38 cellular contexts compared by ENCODE assay signal in genomic region chr2:23146011-23146410, GRCh38.
"Had no signal": no experiment of that assay in that cellular context is flagged by ENCODE, and none has a peak within 500 bp of the region (broad histone marks: within the 10 kb centered on the region; RNA-seq: fewer than 3 reads in every experiment).

No MANE protein-coding gene starts in this region.

- H3K4me3 ChIP-seq: ascending aorta, cardiac muscle cell had no signal

- H3K27me3 Mint-ChIP-seq: activated CD4-positive, alpha-beta memory T cell treated with anti-CD3 and anti-CD28 coated beads, Interleukin-2, amount 10 ng/mL, durations not matched to agents 7 days and 5 days; activated CD8-positive, alpha-beta memory T cell treated with anti-CD3 and anti-CD28 coated beads, Interleukin-2, amount 10 ng/mL, durations not matched to agents 7 days and 5 days; activated naive CD4-positive, alpha-beta T cell treated with anti-CD3 and anti-CD28 coated beads, Interleukin-2, amount 10 ng/mL, durations not matched to agents 7 days and 5 days; brain had no signal

- ATAC-seq: activated CD4-positive, alpha-beta T cell treated with anti-CD3 and anti-CD28 coated beads for 36 hours; activated CD4-positive, CD25-positive, alpha-beta regulatory T cell treated with anti-CD3 and anti-CD28 coated beads, Interleukin-2, amount 50 U/mL, for 24 hours; activated CD8-positive, alpha-beta memory T cell treated with anti-CD3 and anti-CD28 coated beads, Interleukin-2, amount 10 ng/mL, durations not matched to agents 7 days and 5 days; activated CD8-positive, alpha-beta T cell treated with anti-CD3 and anti-CD28 coated beads, Interleukin-2, amount 10 ng/mL, durations not matched to agents 7 days and 5 days; activated naive CD8-positive, alpha-beta T cell treated with anti-CD3 and anti-CD28 coated beads, Interleukin-2, amount 50 U/mL, for 24 hours; WTC11 had no signal

- H3K4me3 Mint-ChIP-seq: activated CD4-positive, alpha-beta memory T cell treated with anti-CD3 and anti-CD28 coated beads, Interleukin-2, amount 10 ng/mL, durations not matched to agents 7 days and 5 days; activated CD4-positive, alpha-beta T cell treated with anti-CD3 and anti-CD28 coated beads for 36 hours; activated CD4-positive, alpha-beta T cell treated with anti-CD3 and anti-CD28 coated beads, Interleukin-2, amount 10 ng/mL, durations not matched to agents 7 days and 5 days; activated CD8-positive, alpha-beta memory T cell treated with anti-CD3 and anti-CD28 coated beads, Interleukin-2, amount 10 ng/mL, durations not matched to agents 7 days and 5 days; activated CD8-positive, alpha-beta T cell treated with anti-CD3 and anti-CD28 coated beads, Interleukin-2, amount 10 ng/mL, durations not matched to agents 7 days and 5 days; activated naive CD4-positive, alpha-beta T cell treated with anti-CD3 and anti-CD28 coated beads, Interleukin-2, amount 10 ng/mL, durations not matched to agents 7 days and 5 days; activated naive CD4-positive, alpha-beta T cell treated with anti-CD3 and anti-CD28 coated beads, Interleukin-2, amount 50 U/mL, for 24 hours; activated naive CD8-positive, alpha-beta T cell; activated naive CD8-positive, alpha-beta T cell treated with anti-CD3 and anti-CD28 coated beads, Interleukin-2, amount 10 ng/mL, durations not matched to agents 7 days and 5 days; activated naive CD8-positive, alpha-beta T cell treated with anti-CD3 and anti-CD28 coated beads, Interleukin-2, amount 50 U/mL, for 24 hours; activated T-cell treated with anti-CD3 and anti-CD28 coated beads, Interleukin-2, amount 50 U/mL, for 24 hours; brain; central memory CD8-positive, alpha-beta T cell; T-helper 1 cell treated with Interleukin-12 subunit alpha and Interleukin-12 subunit beta and Interleukin-4 antibody, amounts not matched to agents 30 μg/mL and 1 μg/mL, for 36 hours; T-helper 2 cell treated with Interferon-gamma antibody and Interleukin-4, amounts not matched to agents 5 μg/mL and 100 μg/mL, for 36 hours; WTC11 had no signal

- H3K36me3 Mint-ChIP-seq: activated CD8-positive, alpha-beta memory T cell treated with anti-CD3 and anti-CD28 coated beads, Interleukin-2, amount 10 ng/mL, durations not matched to agents 7 days and 5 days; activated naive CD4-positive, alpha-beta T cell treated with anti-CD3 and anti-CD28 coated beads, Interleukin-2, amount 10 ng/mL, durations not matched to agents 7 days and 5 days; activated naive CD4-positive, alpha-beta T cell treated with anti-CD3 and anti-CD28 coated beads, Interleukin-2, amount 50 U/mL, for 24 hours; activated naive CD8-positive, alpha-beta T cell; activated naive CD8-positive, alpha-beta T cell treated with anti-CD3 and anti-CD28 coated beads, Interleukin-2, amount 10 ng/mL, durations not matched to agents 7 days and 5 days; brain; WTC11 had no signal

- H3K4me1 Mint-ChIP-seq: activated CD4-positive, alpha-beta memory T cell treated with anti-CD3 and anti-CD28 coated beads, Interleukin-2, amount 10 ng/mL, durations not matched to agents 7 days and 5 days; activated CD4-positive, alpha-beta T cell treated with anti-CD3 and anti-CD28 coated beads for 36 hours; activated CD4-positive, alpha-beta T cell treated with anti-CD3 and anti-CD28 coated beads, Interleukin-2, amount 10 ng/mL, durations not matched to agents 7 days and 5 days; activated CD8-positive, alpha-beta memory T cell treated with anti-CD3 and anti-CD28 coated beads, Interleukin-2, amount 10 ng/mL, durations not matched to agents 7 days and 5 days; activated naive CD4-positive, alpha-beta T cell treated with anti-CD3 and anti-CD28 coated beads, Interleukin-2, amount 10 ng/mL, durations not matched to agents 7 days and 5 days; activated naive CD4-positive, alpha-beta T cell treated with anti-CD3 and anti-CD28 coated beads, Interleukin-2, amount 50 U/mL, for 24 hours; activated naive CD8-positive, alpha-beta T cell treated with anti-CD3 and anti-CD28 coated beads, Interleukin-2, amount 10 ng/mL, durations not matched to agents 7 days and 5 days; activated naive CD8-positive, alpha-beta T cell treated with anti-CD3 and anti-CD28 coated beads, Interleukin-2, amount 50 U/mL, for 24 hours; central memory CD8-positive, alpha-beta T cell had no signal

- H3K27ac Mint-ChIP-seq: activated CD4-positive, alpha-beta memory T cell treated with anti-CD3 and anti-CD28 coated beads, Interleukin-2, amount 10 ng/mL, durations not matched to agents 7 days and 5 days; activated CD4-positive, alpha-beta T cell treated with anti-CD3 and anti-CD28 coated beads for 36 hours; activated CD4-positive, alpha-beta T cell treated with anti-CD3 and anti-CD28 coated beads, Interleukin-2, amount 10 ng/mL, durations not matched to agents 7 days and 5 days; activated CD8-positive, alpha-beta memory T cell treated with anti-CD3 and anti-CD28 coated beads, Interleukin-2, amount 10 ng/mL, durations not matched to agents 7 days and 5 days; activated CD8-positive, alpha-beta T cell treated with anti-CD3 and anti-CD28 coated beads, Interleukin-2, amount 10 ng/mL, durations not matched to agents 7 days and 5 days; activated naive CD4-positive, alpha-beta T cell treated with anti-CD3 and anti-CD28 coated beads, Interleukin-2, amount 10 ng/mL, durations not matched to agents 7 days and 5 days; activated naive CD4-positive, alpha-beta T cell treated with anti-CD3 and anti-CD28 coated beads, Interleukin-2, amount 50 U/mL, for 24 hours; activated naive CD8-positive, alpha-beta T cell; activated naive CD8-positive, alpha-beta T cell treated with anti-CD3 and anti-CD28 coated beads, Interleukin-2, amount 10 ng/mL, durations not matched to agents 7 days and 5 days; activated naive CD8-positive, alpha-beta T cell treated with anti-CD3 and anti-CD28 coated beads, Interleukin-2, amount 50 U/mL, for 24 hours; activated T-cell treated with anti-CD3 and anti-CD28 coated beads, Interleukin-2, amount 50 U/mL, for 24 hours; activated T-helper 2 cell treated with anti-CD3 and anti-CD28 coated beads, Interferon-gamma antibody, Interleukin-2, Interleukin-4, amounts not matched to agents 10 μg/mL and 5 μg/mL and 100 μg/mL, durations not matched to agents 14 hours and 24 hours and 36 hours; brain; T-helper 1 cell treated with Interleukin-12 subunit alpha and Interleukin-12 subunit beta and Interleukin-4 antibody, amounts not matched to agents 30 μg/mL and 1 μg/mL, for 36 hours; T-helper 2 cell treated with Interferon-gamma antibody and Interleukin-4, amounts not matched to agents 5 μg/mL and 100 μg/mL, for 36 hours; WTC11 had no signal

- H3K9me3 Mint-ChIP-seq: activated CD4-positive, alpha-beta memory T cell treated with anti-CD3 and anti-CD28 coated beads, Interleukin-2, amount 10 ng/mL, durations not matched to agents 7 days and 5 days; activated CD4-positive, alpha-beta T cell treated with anti-CD3 and anti-CD28 coated beads, Interleukin-2, amount 10 ng/mL, durations not matched to agents 7 days and 5 days; activated naive CD4-positive, alpha-beta T cell treated with anti-CD3 and anti-CD28 coated beads, Interleukin-2, amount 10 ng/mL, durations not matched to agents 7 days and 5 days; activated naive CD4-positive, alpha-beta T cell treated with anti-CD3 and anti-CD28 coated beads, Interleukin-2, amount 50 U/mL, for 24 hours; activated naive CD8-positive, alpha-beta T cell treated with anti-CD3 and anti-CD28 coated beads, Interleukin-2, amount 10 ng/mL, durations not matched to agents 7 days and 5 days; activated naive CD8-positive, alpha-beta T cell treated with anti-CD3 and anti-CD28 coated beads, Interleukin-2, amount 50 U/mL, for 24 hours; activated T-cell treated with anti-CD3 and anti-CD28 coated beads, Interleukin-2, amount 50 U/mL, for 24 hours; activated T-helper 2 cell treated with anti-CD3 and anti-CD28 coated beads, Interferon-gamma antibody, Interleukin-2, Interleukin-4, amounts not matched to agents 10 μg/mL and 5 μg/mL and 100 μg/mL, durations not matched to agents 14 hours and 24 hours and 36 hours; T-helper 1 cell treated with Interleukin-12 subunit alpha and Interleukin-12 subunit beta and Interleukin-4 antibody, amounts not matched to agents 30 μg/mL and 1 μg/mL, for 36 hours; T-helper 2 cell treated with Interferon-gamma antibody and Interleukin-4, amounts not matched to agents 5 μg/mL and 100 μg/mL, for 36 hours had no signal

- DNase-seq: activated CD4-positive, alpha-beta memory T cell treated with anti-CD3 and anti-CD28 coated beads, Interleukin-2, amount 10 ng/mL, durations not matched to agents 7 days and 5 days; activated CD4-positive, alpha-beta T cell treated with anti-CD3 and anti-CD28 coated beads for 1 hour; activated CD4-positive, alpha-beta T cell treated with anti-CD3 and anti-CD28 coated beads for 36 hours; activated CD4-positive, alpha-beta T cell treated with anti-CD3 and anti-CD28 coated beads for 48 hours; activated CD4-positive, alpha-beta T cell treated with anti-CD3 and anti-CD28 coated beads, Interleukin-2, amount 10 ng/mL, durations not matched to agents 7 days and 5 days; activated CD4-positive, alpha-beta T cell treated with anti-CD3 and anti-CD28 coated beads, Interleukin-2, amount 50 U/mL, for 48 hours; activated CD4-positive, CD25-positive, alpha-beta regulatory T cell; activated CD8-positive, alpha-beta memory T cell treated with anti-CD3 and anti-CD28 coated beads for 24 hours; activated CD8-positive, alpha-beta memory T cell treated with anti-CD3 and anti-CD28 coated beads, Interleukin-2, amount 10 ng/mL, durations not matched to agents 7 days and 5 days; activated CD8-positive, alpha-beta memory T cell treated with anti-CD3 and anti-CD28 coated beads, Interleukin-2, amount 50 U/mL, for 48 hours; activated CD8-positive, alpha-beta T cell treated with anti-CD3 and anti-CD28 coated beads, Interleukin-2, amount 10 ng/mL, durations not matched to agents 7 days and 5 days; activated effector memory CD4-positive, alpha-beta T cell treated with Interleukin-2 at 50 U/mL for 16 hours; activated gamma-delta T cell; activated naive CD4-positive, alpha-beta T cell treated with anti-CD3 and anti-CD28 coated beads, Interleukin-2, amount 10 ng/mL, durations not matched to agents 7 days and 5 days; activated naive CD4-positive, alpha-beta T cell treated with Interleukin-2 at 50 U/mL for 16 hours; activated naive CD8-positive, alpha-beta T cell treated with anti-CD3 and anti-CD28 coated beads, Interleukin-2, amount 10 ng/mL, durations not matched to agents 7 days and 5 days; activated naive CD8-positive, alpha-beta T cell treated with anti-CD3 and anti-CD28 coated beads, Interleukin-2, amount 50 U/mL, for 24 hours; activated T-cell treated with anti-CD3 and anti-CD28 coated beads, Interleukin-2, amount 50 U/mL, for 24 hours; activated T-cell treated with anti-CD3 and anti-CD28 coated beads, Interleukin-2, amount 50 U/mL, for 48 hours; amygdala; anterior cingulate cortex; caudate nucleus; cerebellar nuclear complex; T-helper 1 cell; T-helper 2 cell; T-helper 9 cell; WERI-Rb-1 had no signal
